Comparison of ENCODE assay signal across 1 cellular context in the genomic region with DNA sequence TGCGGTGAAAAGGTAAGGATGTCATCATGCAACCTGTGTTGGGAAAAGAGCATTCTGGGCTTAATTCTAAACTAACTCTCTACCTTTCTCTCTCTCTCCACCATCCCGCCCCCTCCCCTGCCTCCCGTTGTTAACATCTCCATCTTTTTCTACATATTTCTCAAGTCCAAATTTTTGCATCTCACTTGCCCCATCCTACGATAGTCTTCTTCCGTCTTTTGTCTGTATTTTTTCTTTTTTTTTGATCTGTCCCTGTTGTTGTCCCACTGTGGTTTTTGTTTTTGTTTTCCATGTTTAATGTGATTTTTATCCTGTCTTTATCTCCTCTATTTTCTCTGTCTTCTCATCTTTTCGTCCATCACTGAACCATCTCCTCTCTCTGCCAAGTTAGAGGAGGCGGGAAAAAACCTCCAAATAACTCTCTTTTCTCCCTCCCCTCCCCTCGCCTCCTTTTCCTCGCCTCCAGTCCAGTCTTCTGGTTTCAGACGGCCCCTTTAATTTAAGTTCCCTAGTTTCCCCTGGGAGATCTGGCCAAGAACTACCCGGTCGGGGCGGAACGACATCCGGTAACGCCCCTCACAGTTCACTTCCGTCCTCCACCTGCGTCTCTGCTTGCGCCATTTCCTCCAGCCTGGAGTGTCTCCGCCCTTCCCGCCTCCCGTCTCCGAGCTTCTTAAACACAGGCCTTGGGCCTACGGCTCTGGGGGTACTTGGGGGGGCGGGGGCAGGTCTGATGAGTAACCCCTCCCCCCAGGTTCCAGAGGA.
TF ChIP-seq lines count a peak whose summit lies in the region.

A gene with protein sequence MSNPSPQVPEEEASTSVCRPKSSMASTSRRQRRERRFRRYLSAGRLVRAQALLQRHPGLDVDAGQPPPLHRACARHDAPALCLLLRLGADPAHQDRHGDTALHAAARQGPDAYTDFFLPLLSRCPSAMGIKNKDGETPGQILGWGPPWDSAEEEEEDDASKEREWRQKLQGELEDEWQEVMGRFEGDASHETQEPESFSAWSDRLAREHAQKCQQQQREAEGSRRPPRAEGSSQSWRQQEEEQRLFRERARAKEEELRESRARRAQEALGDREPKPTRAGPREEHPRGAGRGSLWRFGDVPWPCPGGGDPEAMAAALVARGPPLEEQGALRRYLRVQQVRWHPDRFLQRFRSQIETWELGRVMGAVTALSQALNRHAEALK (plus strand): TSS at position 647 of the 765 bp plus-strand sequence. CDS start 87 bp downstream, at position 734.

TF ChIP-seq in HepG2, 621 proteins besides CTCF, POLR2A, EP300 and RAD21 (continued from another document and continues in another):
- TF ChIP-seq, protein P1, sequence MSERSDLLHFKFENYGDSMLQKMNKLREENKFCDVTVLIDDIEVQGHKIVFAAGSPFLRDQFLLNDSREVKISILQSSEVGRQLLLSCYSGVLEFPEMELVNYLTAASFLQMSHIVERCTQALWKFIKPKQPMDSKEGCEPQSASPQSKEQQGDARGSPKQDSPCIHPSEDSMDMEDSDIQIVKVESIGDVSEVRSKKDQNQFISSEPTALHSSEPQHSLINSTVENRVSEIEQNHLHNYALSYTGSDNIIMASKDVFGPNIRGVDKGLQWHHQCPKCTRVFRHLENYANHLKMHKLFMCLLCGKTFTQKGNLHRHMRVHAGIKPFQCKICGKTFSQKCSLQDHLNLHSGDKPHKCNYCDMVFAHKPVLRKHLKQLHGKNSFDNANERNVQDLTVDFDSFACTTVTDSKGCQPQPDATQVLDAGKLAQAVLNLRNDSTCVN (CRISPR knock-in tag; IDR thresholded peaks at IDR 0.05; ENCODE audit: borderline replicate concordance), result 0 out of 2 replicates have a peak, but pooled peaks have one; percentile 41
- peak; percentile 96 for TF ChIP-seq GABPB1 (CRISPR knock-in tag; IDR thresholded peaks at IDR 0.05)
- no peak for TF ChIP-seq MED13 (CRISPR knock-in tag; IDR thresholded peaks at IDR 0.05)
- TF ChIP-seq ZNF468 (CRISPR knock-in tag; IDR thresholded peaks at IDR 0.05), result no peak
- TF ChIP-seq ZNF776 (CRISPR knock-in tag; IDR thresholded peaks at IDR 0.05), result no peak
- TF ChIP-seq SIX4 (CRISPR knock-in tag; IDR thresholded peaks at IDR 0.05), result no peak
- TF ChIP-seq SNAI1 (CRISPR knock-in tag; IDR thresholded peaks at IDR 0.05; ENCODE audit: borderline replicate concordance), result no peak
- TF ChIP-seq, protein P2, sequence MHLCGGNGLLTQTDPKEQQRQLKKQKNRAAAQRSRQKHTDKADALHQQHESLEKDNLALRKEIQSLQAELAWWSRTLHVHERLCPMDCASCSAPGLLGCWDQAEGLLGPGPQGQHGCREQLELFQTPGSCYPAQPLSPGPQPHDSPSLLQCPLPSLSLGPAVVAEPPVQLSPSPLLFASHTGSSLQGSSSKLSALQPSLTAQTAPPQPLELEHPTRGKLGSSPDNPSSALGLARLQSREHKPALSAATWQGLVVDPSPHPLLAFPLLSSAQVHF (CRISPR knock-in tag; IDR thresholded peaks at IDR 0.05), result peak; percentile 63; the same call in 1 of the 2 replicates
- TF ChIP-seq, protein P3, sequence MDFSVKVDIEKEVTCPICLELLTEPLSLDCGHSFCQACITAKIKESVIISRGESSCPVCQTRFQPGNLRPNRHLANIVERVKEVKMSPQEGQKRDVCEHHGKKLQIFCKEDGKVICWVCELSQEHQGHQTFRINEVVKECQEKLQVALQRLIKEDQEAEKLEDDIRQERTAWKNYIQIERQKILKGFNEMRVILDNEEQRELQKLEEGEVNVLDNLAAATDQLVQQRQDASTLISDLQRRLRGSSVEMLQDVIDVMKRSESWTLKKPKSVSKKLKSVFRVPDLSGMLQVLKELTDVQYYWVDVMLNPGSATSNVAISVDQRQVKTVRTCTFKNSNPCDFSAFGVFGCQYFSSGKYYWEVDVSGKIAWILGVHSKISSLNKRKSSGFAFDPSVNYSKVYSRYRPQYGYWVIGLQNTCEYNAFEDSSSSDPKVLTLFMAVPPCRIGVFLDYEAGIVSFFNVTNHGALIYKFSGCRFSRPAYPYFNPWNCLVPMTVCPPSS (IDR thresholded peaks at IDR 0.05), result no peak
- no peak for TF ChIP-seq MTF1 (CRISPR knock-in tag; IDR thresholded peaks at IDR 0.05)
- 0 out of 2 replicates have a peak, but pooled peaks have one; percentile 16 for TF ChIP-seq MXD4 (CRISPR knock-in tag; IDR thresholded peaks at IDR 0.05)
- TF ChIP-seq, protein P4, sequence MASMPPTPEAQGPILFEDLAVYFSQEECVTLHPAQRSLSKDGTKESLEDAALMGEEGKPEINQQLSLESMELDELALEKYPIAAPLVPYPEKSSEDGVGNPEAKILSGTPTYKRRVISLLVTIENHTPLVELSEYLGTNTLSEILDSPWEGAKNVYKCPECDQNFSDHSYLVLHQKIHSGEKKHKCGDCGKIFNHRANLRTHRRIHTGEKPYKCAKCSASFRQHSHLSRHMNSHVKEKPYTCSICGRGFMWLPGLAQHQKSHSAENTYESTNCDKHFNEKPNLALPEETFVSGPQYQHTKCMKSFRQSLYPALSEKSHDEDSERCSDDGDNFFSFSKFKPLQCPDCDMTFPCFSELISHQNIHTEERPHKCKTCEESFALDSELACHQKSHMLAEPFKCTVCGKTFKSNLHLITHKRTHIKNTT (CRISPR knock-in tag; IDR thresholded peaks at IDR 0.05), result no peak
- TF ChIP-seq, protein P5, sequence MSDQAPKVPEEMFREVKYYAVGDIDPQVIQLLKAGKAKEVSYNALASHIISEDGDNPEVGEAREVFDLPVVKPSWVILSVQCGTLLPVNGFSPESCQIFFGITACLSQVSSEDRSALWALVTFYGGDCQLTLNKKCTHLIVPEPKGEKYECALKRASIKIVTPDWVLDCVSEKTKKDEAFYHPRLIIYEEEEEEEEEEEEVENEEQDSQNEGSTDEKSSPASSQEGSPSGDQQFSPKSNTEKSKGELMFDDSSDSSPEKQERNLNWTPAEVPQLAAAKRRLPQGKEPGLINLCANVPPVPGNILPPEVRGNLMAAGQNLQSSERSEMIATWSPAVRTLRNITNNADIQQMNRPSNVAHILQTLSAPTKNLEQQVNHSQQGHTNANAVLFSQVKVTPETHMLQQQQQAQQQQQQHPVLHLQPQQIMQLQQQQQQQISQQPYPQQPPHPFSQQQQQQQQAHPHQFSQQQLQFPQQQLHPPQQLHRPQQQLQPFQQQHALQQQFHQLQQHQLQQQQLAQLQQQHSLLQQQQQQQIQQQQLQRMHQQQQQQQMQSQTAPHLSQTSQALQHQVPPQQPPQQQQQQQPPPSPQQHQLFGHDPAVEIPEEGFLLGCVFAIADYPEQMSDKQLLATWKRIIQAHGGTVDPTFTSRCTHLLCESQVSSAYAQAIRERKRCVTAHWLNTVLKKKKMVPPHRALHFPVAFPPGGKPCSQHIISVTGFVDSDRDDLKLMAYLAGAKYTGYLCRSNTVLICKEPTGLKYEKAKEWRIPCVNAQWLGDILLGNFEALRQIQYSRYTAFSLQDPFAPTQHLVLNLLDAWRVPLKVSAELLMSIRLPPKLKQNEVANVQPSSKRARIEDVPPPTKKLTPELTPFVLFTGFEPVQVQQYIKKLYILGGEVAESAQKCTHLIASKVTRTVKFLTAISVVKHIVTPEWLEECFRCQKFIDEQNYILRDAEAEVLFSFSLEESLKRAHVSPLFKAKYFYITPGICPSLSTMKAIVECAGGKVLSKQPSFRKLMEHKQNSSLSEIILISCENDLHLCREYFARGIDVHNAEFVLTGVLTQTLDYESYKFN (CRISPR knock-in tag; conservative IDR thresholded peaks at IDR 0.05), result peak; percentile 38; the same call in 1 of the 2 replicates
- TF ChIP-seq, protein P6, sequence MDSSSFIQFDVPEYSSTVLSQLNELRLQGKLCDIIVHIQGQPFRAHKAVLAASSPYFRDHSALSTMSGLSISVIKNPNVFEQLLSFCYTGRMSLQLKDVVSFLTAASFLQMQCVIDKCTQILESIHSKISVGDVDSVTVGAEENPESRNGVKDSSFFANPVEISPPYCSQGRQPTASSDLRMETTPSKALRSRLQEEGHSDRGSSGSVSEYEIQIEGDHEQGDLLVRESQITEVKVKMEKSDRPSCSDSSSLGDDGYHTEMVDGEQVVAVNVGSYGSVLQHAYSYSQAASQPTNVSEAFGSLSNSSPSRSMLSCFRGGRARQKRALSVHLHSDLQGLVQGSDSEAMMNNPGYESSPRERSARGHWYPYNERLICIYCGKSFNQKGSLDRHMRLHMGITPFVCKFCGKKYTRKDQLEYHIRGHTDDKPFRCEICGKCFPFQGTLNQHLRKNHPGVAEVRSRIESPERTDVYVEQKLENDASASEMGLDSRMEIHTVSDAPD (CRISPR knock-in tag; IDR thresholded peaks at IDR 0.05), result no peak
- TF ChIP-seq, protein P7, sequence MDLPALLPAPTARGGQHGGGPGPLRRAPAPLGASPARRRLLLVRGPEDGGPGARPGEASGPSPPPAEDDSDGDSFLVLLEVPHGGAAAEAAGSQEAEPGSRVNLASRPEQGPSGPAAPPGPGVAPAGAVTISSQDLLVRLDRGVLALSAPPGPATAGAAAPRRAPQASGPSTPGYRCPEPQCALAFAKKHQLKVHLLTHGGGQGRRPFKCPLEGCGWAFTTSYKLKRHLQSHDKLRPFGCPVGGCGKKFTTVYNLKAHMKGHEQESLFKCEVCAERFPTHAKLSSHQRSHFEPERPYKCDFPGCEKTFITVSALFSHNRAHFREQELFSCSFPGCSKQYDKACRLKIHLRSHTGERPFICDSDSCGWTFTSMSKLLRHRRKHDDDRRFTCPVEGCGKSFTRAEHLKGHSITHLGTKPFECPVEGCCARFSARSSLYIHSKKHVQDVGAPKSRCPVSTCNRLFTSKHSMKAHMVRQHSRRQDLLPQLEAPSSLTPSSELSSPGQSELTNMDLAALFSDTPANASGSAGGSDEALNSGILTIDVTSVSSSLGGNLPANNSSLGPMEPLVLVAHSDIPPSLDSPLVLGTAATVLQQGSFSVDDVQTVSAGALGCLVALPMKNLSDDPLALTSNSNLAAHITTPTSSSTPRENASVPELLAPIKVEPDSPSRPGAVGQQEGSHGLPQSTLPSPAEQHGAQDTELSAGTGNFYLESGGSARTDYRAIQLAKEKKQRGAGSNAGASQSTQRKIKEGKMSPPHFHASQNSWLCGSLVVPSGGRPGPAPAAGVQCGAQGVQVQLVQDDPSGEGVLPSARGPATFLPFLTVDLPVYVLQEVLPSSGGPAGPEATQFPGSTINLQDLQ (CRISPR knock-in tag; IDR thresholded peaks at IDR 0.05), result no peak
- TF ChIP-seq ZNF124 (CRISPR knock-in tag; IDR thresholded peaks at IDR 0.05), result no peak; the same call in 1 of the 2 replicates
- no peak for TF ChIP-seq ZNF83 (CRISPR knock-in tag; IDR thresholded peaks at IDR 0.05; ENCODE audit: borderline replicate concordance)
- 0 out of 2 replicates have a peak, but pooled peaks have one; percentile 83 for TF ChIP-seq CC2D1A (CRISPR knock-in tag; IDR thresholded peaks at IDR 0.05)
- TF ChIP-seq TBP (CRISPR knock-in tag; IDR thresholded peaks at IDR 0.05), result no peak
- TF ChIP-seq, protein P8, sequence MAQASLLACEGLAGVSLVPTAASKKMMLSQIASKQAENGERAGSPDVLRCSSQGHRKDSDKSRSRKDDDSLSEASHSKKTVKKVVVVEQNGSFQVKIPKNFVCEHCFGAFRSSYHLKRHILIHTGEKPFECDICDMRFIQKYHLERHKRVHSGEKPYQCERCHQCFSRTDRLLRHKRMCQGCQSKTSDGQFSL (CRISPR knock-in tag; IDR thresholded peaks at IDR 0.05), result peak; percentile 75; the same call in 1 of the 2 replicates
- TF ChIP-seq ZNF441 (CRISPR knock-in tag; IDR thresholded peaks at IDR 0.05; ENCODE audit: borderline replicate concordance), result no peak
- no peak for TF ChIP-seq TBL1XR1 (IDR thresholded peaks at IDR 0.05; ENCODE audit: borderline replicate concordance, low read length, partially characterized antibody)
- TF ChIP-seq ZNF674 (CRISPR knock-in tag; IDR thresholded peaks at IDR 0.05; ENCODE audit: low read depth), result no peak
- TF ChIP-seq EZH2 (conservative IDR thresholded peaks at IDR 0.05; ENCODE audit: low read depth, low read length), result no peak
- TF ChIP-seq, protein P9, sequence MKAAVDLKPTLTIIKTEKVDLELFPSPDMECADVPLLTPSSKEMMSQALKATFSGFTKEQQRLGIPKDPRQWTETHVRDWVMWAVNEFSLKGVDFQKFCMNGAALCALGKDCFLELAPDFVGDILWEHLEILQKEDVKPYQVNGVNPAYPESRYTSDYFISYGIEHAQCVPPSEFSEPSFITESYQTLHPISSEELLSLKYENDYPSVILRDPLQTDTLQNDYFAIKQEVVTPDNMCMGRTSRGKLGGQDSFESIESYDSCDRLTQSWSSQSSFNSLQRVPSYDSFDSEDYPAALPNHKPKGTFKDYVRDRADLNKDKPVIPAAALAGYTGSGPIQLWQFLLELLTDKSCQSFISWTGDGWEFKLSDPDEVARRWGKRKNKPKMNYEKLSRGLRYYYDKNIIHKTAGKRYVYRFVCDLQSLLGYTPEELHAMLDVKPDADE (CRISPR knock-in tag; IDR thresholded peaks at IDR 0.05), result no peak
- TF ChIP-seq IRX3 (CRISPR knock-in tag; IDR thresholded peaks at IDR 0.05; ENCODE audit: borderline replicate concordance, low read depth), result no peak
- peak; percentile 97; the same call in 1 of the 2 replicates for TF ChIP-seq ZZZ3 (CRISPR knock-in tag; IDR thresholded peaks at IDR 0.05; ENCODE audit: borderline replicate concordance)
- TF ChIP-seq, protein P10, sequence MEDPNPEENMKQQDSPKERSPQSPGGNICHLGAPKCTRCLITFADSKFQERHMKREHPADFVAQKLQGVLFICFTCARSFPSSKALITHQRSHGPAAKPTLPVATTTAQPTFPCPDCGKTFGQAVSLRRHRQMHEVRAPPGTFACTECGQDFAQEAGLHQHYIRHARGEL (CRISPR knock-in tag; IDR thresholded peaks at IDR 0.05), result no peak
- TF ChIP-seq ZNF367 (CRISPR knock-in tag; IDR thresholded peaks at IDR 0.05; ENCODE audit: borderline replicate concordance), result no peak
- TF ChIP-seq, protein P11, sequence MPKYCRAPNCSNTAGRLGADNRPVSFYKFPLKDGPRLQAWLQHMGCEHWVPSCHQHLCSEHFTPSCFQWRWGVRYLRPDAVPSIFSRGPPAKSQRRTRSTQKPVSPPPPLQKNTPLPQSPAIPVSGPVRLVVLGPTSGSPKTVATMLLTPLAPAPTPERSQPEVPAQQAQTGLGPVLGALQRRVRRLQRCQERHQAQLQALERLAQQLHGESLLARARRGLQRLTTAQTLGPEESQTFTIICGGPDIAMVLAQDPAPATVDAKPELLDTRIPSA (CRISPR knock-in tag; IDR thresholded peaks at IDR 0.05; ENCODE audit: borderline replicate concordance), result no peak
- TF ChIP-seq ZBTB20 (CRISPR knock-in tag; IDR thresholded peaks at IDR 0.05; ENCODE audit: borderline replicate concordance, low read depth), result no peak
- no peak for TF ChIP-seq ZNF773 (CRISPR knock-in tag; IDR thresholded peaks at IDR 0.05; ENCODE audit: borderline replicate concordance)
- peak; percentile 77; the same call in 1 of the 2 replicates for TF ChIP-seq SIN3B (IDR thresholded peaks at IDR 0.05; ENCODE audit: low read length)
- TF ChIP-seq, protein P12, sequence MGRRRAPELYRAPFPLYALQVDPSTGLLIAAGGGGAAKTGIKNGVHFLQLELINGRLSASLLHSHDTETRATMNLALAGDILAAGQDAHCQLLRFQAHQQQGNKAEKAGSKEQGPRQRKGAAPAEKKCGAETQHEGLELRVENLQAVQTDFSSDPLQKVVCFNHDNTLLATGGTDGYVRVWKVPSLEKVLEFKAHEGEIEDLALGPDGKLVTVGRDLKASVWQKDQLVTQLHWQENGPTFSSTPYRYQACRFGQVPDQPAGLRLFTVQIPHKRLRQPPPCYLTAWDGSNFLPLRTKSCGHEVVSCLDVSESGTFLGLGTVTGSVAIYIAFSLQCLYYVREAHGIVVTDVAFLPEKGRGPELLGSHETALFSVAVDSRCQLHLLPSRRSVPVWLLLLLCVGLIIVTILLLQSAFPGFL (CRISPR knock-in tag; IDR thresholded peaks at IDR 0.05), result no peak
- TF ChIP-seq, protein P13, sequence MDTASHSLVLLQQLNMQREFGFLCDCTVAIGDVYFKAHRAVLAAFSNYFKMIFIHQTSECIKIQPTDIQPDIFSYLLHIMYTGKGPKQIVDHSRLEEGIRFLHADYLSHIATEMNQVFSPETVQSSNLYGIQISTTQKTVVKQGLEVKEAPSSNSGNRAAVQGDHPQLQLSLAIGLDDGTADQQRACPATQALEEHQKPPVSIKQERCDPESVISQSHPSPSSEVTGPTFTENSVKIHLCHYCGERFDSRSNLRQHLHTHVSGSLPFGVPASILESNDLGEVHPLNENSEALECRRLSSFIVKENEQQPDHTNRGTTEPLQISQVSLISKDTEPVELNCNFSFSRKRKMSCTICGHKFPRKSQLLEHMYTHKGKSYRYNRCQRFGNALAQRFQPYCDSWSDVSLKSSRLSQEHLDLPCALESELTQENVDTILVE (CRISPR knock-in tag; IDR thresholded peaks at IDR 0.05), result peak; percentile 77
- no peak for TF ChIP-seq PHB2 (IDR thresholded peaks at IDR 0.05; ENCODE audit: partially characterized antibody)
